14 cellular contexts compared by ENCODE assay signal in genomic region chr1:210361665-210362064, GRCh38. TPM values are rescaled to one million over a fixed set of nuclear protein-coding genes. Genes with fewer than 3 reads are reported as not detected.
DNase-seq lines count a peak whose midpoint lies in the region; TF ChIP-seq lines count a peak whose summit lies in the region.
"Had no signal": no experiment of that assay in that cellular context is flagged by ENCODE, and none has a peak within 500 bp of the region (broad histone marks: within the 10 kb centered on the region; RNA-seq: fewer than 3 reads in every experiment).

No MANE protein-coding gene starts in this region.

- no peaks in the 10 kb centered on the region for H3K79me2 ChIP-seq in KMS-11 (ENCODE audit: insufficient read depth, low read depth)
- H3K79me2 ChIP-seq in Karpas-422 (ENCODE audit: low read length), result no peaks in the 10 kb centered on the region
- no peaks in the 10 kb centered on the region for H3K79me2 ChIP-seq in trophoblast cell (ENCODE audit: control insufficient read depth, insufficient read depth, low read length, poor library complexity)

- H3K4me3 ChIP-seq in KMS-11 (IDR thresholded peaks at IDR 0.05; ENCODE audit: insufficient read depth, low read depth, low read length) (no peak overlapping the region), Karpas-422 (ENCODE audit: low read length) (no peak overlapping the region), endodermal cell (ENCODE audit: low read length) (no peak overlapping the region), trophoblast cell (ENCODE audit: low read depth, low read length) (no peak overlapping the region)
- H3K4me3 ChIP-seq: GM23338 had no signal

- H3K18ac ChIP-seq in trophoblast cell (ENCODE audit: low read length), result no peak overlapping the region

- H2BK12ac ChIP-seq in trophoblast cell (ENCODE audit: low read length), result no peak overlapping the region

- no peaks in the 10 kb centered on the region for H3K9me3 Mint-ChIP-seq in endodermal cell
- H3K9me3 Mint-ChIP-seq: CD4-positive, alpha-beta memory T cell; GM23338 had no signal

- no peak overlapping the region for H4K12ac ChIP-seq in trophoblast cell (ENCODE audit: low read depth, low read length)

- no peak overlapping the region for H3K23ac ChIP-seq in trophoblast cell (ENCODE audit: low read length)

- DNase-seq in Karpas-422, result peak; percentile 4
- peak; percentile 43 for DNase-seq in endodermal cell
- peak; percentile 82 to 85 for DNase-seq in trophoblast cell
- DNase-seq in NCI-H146 treated with DMSO at 0.1 percent for 48 hours (lab: John Stamatoyannopoulos, UW; ENCODE audit: unreplicated experiment), result no peak
- DNase-seq in NOMO-1 treated with dmso at 0.1 percent for 144 hours (lab: John Stamatoyannopoulos, UW; ENCODE audit: unreplicated experiment), result no peak
- no peak for DNase-seq in OCI-M1 (lab: John Stamatoyannopoulos, UW)
- DNase-seq: Calu3; CD4-positive, alpha-beta memory T cell; COR-L47; DMS79 treated with DMSO at 0.1 percent for 48 hours; GF-D8; H9 had no signal

- H2BK120ac ChIP-seq in trophoblast cell (ENCODE audit: insufficient read depth, low read length, poor library complexity), result no peak overlapping the region

- no peaks in the 10 kb centered on the region for H3K36me3 ChIP-seq in KMS-11 (ENCODE audit: insufficient read depth)
- no peaks in the 10 kb centered on the region for H3K36me3 ChIP-seq in Karpas-422 (ENCODE audit: insufficient read depth, low read length)
- no peaks in the 10 kb centered on the region for H3K36me3 ChIP-seq in endodermal cell (ENCODE audit: control insufficient read depth, insufficient read depth, low read length)
- H3K36me3 ChIP-seq in trophoblast cell (ENCODE audit: control insufficient read depth in 1 of 2, insufficient read depth in 2 of 2, low read length in 2 of 2), result no peaks in the 10 kb centered on the region

- no peaks in the 10 kb centered on the region for H3K9me2 ChIP-seq in Karpas-422 (replicated peaks; ENCODE audit: insufficient read depth, low read length)

- WGBS in endodermal cell (ENCODE audit: insufficient coverage in 1 of 2, insufficient read length in 1 of 2), 2 experiments, result 84 to 88% methylated on average over 4 of the region's 4 CpGs
- no CpG with 5 or more reads among the region's 4 CpGs for WGBS in trophoblast cell (ENCODE audit: extremely low coverage, insufficient coverage, insufficient read length)

- H4K20me1 ChIP-seq in KMS-11 (ENCODE audit: insufficient read depth) (no peaks in the 10 kb centered on the region), Karpas-422 (ENCODE audit: insufficient read depth, low read depth, low read length) (no peaks in the 10 kb centered on the region)

- H3K9ac ChIP-seq in KMS-11, result no peak overlapping the region
- no peak overlapping the region for H3K9ac ChIP-seq in Karpas-422 (ENCODE audit: low read length)
- no peak overlapping the region for H3K9ac ChIP-seq in endodermal cell (ENCODE audit: extremely low read depth, low read length, poor library complexity, severe bottlenecking)
- H3K9ac ChIP-seq in trophoblast cell (ENCODE audit: low read length), result no peak overlapping the region

- H3K4me2 ChIP-seq in KMS-11 (peak overlapping the region; percentile 23; the same call in 1 of the 2 replicates), Karpas-422 (ENCODE audit: low read depth, low read length, poor library complexity, severe bottlenecking) (no peak overlapping the region), trophoblast cell (ENCODE audit: low read length) (no peak overlapping the region)

- H3K27ac Mint-ChIP-seq in endodermal cell, result no peak overlapping the region
- H3K27ac Mint-ChIP-seq: CD4-positive, alpha-beta memory T cell; GM23338; H9 had no signal

- H2AK5ac ChIP-seq in trophoblast cell (ENCODE audit: low read length), result no peak overlapping the region

- H3K4me1 ChIP-seq in KMS-11 (ENCODE audit: low read depth, poor library complexity, severe bottlenecking) (peaks cover 25% of the 10 kb centered on the region), Karpas-422 (ENCODE audit: low read length) (no peaks in the 10 kb centered on the region), endodermal cell (ENCODE audit: control insufficient read depth, insufficient read depth, low read length) (peaks cover 3% of the 10 kb centered on the region), trophoblast cell (ENCODE audit: control insufficient read depth in 1 of 2, insufficient read depth in 2 of 2, low read length in 2 of 2) (peaks cover 8 to 9% of the 10 kb centered on the region in 2 experiments)

- H2AFZ ChIP-seq in KMS-11 (ENCODE audit: low read depth), result no peak overlapping the region
- no peak overlapping the region for H2AFZ ChIP-seq in Karpas-422 (ENCODE audit: low read length)
- H2AFZ ChIP-seq in trophoblast cell (ENCODE audit: insufficient read depth, low read length, poor library complexity), result no peak overlapping the region

- TF ChIP-seq CTCF in KMS-11 (conservative IDR thresholded peaks at IDR 0.05; ENCODE audit: low read depth, low read length) (no peak), endodermal cell (conservative IDR thresholded peaks at IDR 0.05) (no peak)

- no peaks in the 10 kb centered on the region for H3K36me3 Mint-ChIP-seq in endodermal cell (ENCODE audit: low read depth)

- no peak overlapping the region for H4K8ac ChIP-seq in trophoblast cell (ENCODE audit: low read depth, low read length)

- peaks cover 32% of the 10 kb centered on the region for H3K4me1 Mint-ChIP-seq in endodermal cell

- no peak overlapping the region for H3K27ac ChIP-seq in KMS-11
- H3K27ac ChIP-seq in Karpas-422 (ENCODE audit: low read length), result no peak overlapping the region
- no peak overlapping the region for H3K27ac ChIP-seq in endodermal cell (ENCODE audit: low read depth, low read length)
- H3K27ac ChIP-seq in trophoblast cell (ENCODE audit: low read depth, low read length), result no peak overlapping the region

- H3K27me3 ChIP-seq in KMS-11 (ENCODE audit: insufficient read depth, low read depth) (no peaks in the 10 kb centered on the region), Karpas-422 (ENCODE audit: low read length) (no peaks in the 10 kb centered on the region), endodermal cell (ENCODE audit: control insufficient read depth, insufficient read depth, low read length, poor library complexity, severe bottlenecking) (no peaks in the 10 kb centered on the region), trophoblast cell (ENCODE audit: insufficient read depth, low read length) (no peaks in the 10 kb centered on the region)

- H3K14ac ChIP-seq in trophoblast cell (ENCODE audit: low read length), result no peak overlapping the region

- H4K91ac ChIP-seq in trophoblast cell (ENCODE audit: low read depth, low read length), result no peak overlapping the region

- H3K9me3 ChIP-seq in Karpas-422 (ENCODE audit: low read length), result no peaks in the 10 kb centered on the region
- no peaks in the 10 kb centered on the region for H3K9me3 ChIP-seq in endodermal cell (ENCODE audit: control insufficient read depth, low read length)
- no peaks in the 10 kb centered on the region for H3K9me3 ChIP-seq in trophoblast cell (ENCODE audit: insufficient read depth, low read depth, low read length)

- no peak overlapping the region for H3K4ac ChIP-seq in trophoblast cell (ENCODE audit: low read depth, low read length)

- H3K27me3 Mint-ChIP-seq in endodermal cell (ENCODE audit: insufficient read depth), result peaks cover 22% of the 10 kb centered on the region
- H3K27me3 Mint-ChIP-seq: CD4-positive, alpha-beta memory T cell had no signal

- no peaks in the 10 kb centered on the region for H3K79me1 ChIP-seq in trophoblast cell (ENCODE audit: low read length)

- H2BK5ac ChIP-seq in trophoblast cell (ENCODE audit: low read depth, low read length, poor library complexity), result no peak overlapping the region

- no peak overlapping the region for H3K4me3 Mint-ChIP-seq in endodermal cell
- H3K4me3 Mint-ChIP-seq: CD4-positive, alpha-beta memory T cell; GM23338; H9 had no signal

RNA-seq across cellular contexts. Expression of gene HHAT, which starts 33.0 kb away (rescaled TPM):
- total RNA-seq in Karpas-422 (2014; rRNA removed; shearing (Covaris generic); ENCODE audit: low replicate concordance), result 1.4 and 2.3 TPM in 2 replicates
- 1 to 10 TPM; 6.9 to 9.8 TPM for total RNA-seq in endodermal cell
- 6.6 TPM for polyA plus RNA-seq in endodermal cell (2013, experiment 1 of 2)
- 5.7 TPM for polyA plus RNA-seq in endodermal cell (2013, experiment 2 of 2)
- polyA plus RNA-seq in trophoblast cell (2013), result 5.1 and 5.2 TPM in 2 replicates

Comparison
In these comparisons a context has a peak if more than half of its experiments do, and no peak if none do; other contexts are left out.
1. DNase-seq: peak in Karpas-422 (single experiment), endodermal cell (single experiment) and trophoblast cell (2 of 2); none in NCI-H146 treated with DMSO at 0.1 percent for 48 hours (single experiment), NOMO-1 treated with dmso at 0.1 percent for 144 hours (single experiment) and OCI-M1 (single experiment).